ENCODE assay signal across 9 cellular contexts in genomic region chr6:163354779-163355431, GRCh38. TPM values are rescaled to one million over a fixed set of nuclear protein-coding genes. Genes with fewer than 3 reads are reported as not detected.
DNase-seq lines count a peak whose midpoint lies in the region; ATAC-seq and TF ChIP-seq lines count a peak whose summit lies in the region.
"Had no signal": no experiment of that assay in that cellular context is flagged by ENCODE, and none has a peak within 500 bp of the region (broad histone marks: within the 10 kb centered on the region; RNA-seq: fewer than 3 reads in every experiment).

No MANE protein-coding gene starts in this region.

- H3K27ac Mint-ChIP-seq in chondrocyte (ENCODE audit: unreplicated experiment): peak overlapping the region; percentile 81
- H3K27ac Mint-ChIP-seq in activated T-helper 1 cell treated with anti-CD3 and anti-CD28 coated beads, Interleukin-12 subunit alpha, Interleukin-12 subunit beta, Interleukin-2, Interleukin-4 antibody, amounts not matched to agents 30 ng/mL and 10 ng/mL and 1 ng/mL, durations not matched to agents 14 hours and 24 hours and 36 hours: no peak overlapping the region
- H3K27ac Mint-ChIP-seq: stimulated activated naive CD8-positive, alpha-beta T cell treated with anti-CD3 and anti-CD28 coated beads, Interleukin-15, Interleukin-2, amounts not matched to agents 100 ng/mL and 50 ng/mL, for 24 hours had no signal

- DNase-seq in chondrocyte (ENCODE audit: low spot score) (no peak), nucleus accumbens (lab: John Stamatoyannopoulos, UW) (peak in 29 of 56 donors; percentile 25 to 77 (median 50)), NCI-H1105 treated with DMSO at 0.1 percent for 48 hours (lab: John Stamatoyannopoulos, UW) (no peak)
- DNase-seq in activated T-helper 1 cell treated with anti-CD3 and anti-CD28 coated beads, Interleukin-12 subunit alpha, Interleukin-12 subunit beta, Interleukin-2, Interleukin-4 antibody, amounts not matched to agents 30 ng/mL and 10 ng/mL and 1 ng/mL, durations not matched to agents 14 hours and 24 hours and 36 hours (ENCODE audit: low spot score): no peak
- no peak for DNase-seq in activated CD4-positive, alpha-beta T cell treated with anti-CD3 and anti-CD28 coated beads, Interleukin-2, amount 50 U/mL, for 1 hour

- TF ChIP-seq CTCF in chondrocyte (IDR thresholded peaks at IDR 0.05): no peak

- no peak overlapping the region for H3K4me3 Mint-ChIP-seq in chondrocyte (ENCODE audit: unreplicated experiment)
- H3K4me3 Mint-ChIP-seq in activated T-helper 1 cell treated with anti-CD3 and anti-CD28 coated beads, Interleukin-12 subunit alpha, Interleukin-12 subunit beta, Interleukin-2, Interleukin-4 antibody, amounts not matched to agents 30 ng/mL and 10 ng/mL and 1 ng/mL, durations not matched to agents 14 hours and 24 hours and 36 hours: no peak overlapping the region
- H3K4me3 Mint-ChIP-seq: stimulated activated naive CD8-positive, alpha-beta T cell treated with anti-CD3 and anti-CD28 coated beads, Interleukin-15, Interleukin-2, amounts not matched to agents 100 ng/mL and 50 ng/mL, for 24 hours had no signal

- intact Hi-C loops in activated T-helper 1 cell treated with anti-CD3 and anti-CD28 coated beads, Interleukin-12 subunit alpha, Interleukin-12 subunit beta, Interleukin-2, Interleukin-4 antibody, amounts not matched to agents 30 ng/mL and 10 ng/mL and 1 ng/mL, durations not matched to agents 14 hours and 24 hours and 36 hours (cut with micrococcal nuclease): no loop called here

- no peaks in the 10 kb centered on the region for H3K9me3 Mint-ChIP-seq in chondrocyte (ENCODE audit: low read depth)
- no peaks in the 10 kb centered on the region for H3K9me3 Mint-ChIP-seq in activated T-helper 1 cell treated with anti-CD3 and anti-CD28 coated beads, Interleukin-12 subunit alpha, Interleukin-12 subunit beta, Interleukin-2, Interleukin-4 antibody, amounts not matched to agents 30 ng/mL and 10 ng/mL and 1 ng/mL, durations not matched to agents 14 hours and 24 hours and 36 hours
- H3K9me3 Mint-ChIP-seq: stimulated activated naive CD8-positive, alpha-beta T cell treated with anti-CD3 and anti-CD28 coated beads, Interleukin-15, Interleukin-2, amounts not matched to agents 100 ng/mL and 50 ng/mL, for 24 hours had no signal

- H3K27me3 Mint-ChIP-seq in chondrocyte (ENCODE audit: low read depth): no peaks in the 10 kb centered on the region
- H3K27me3 Mint-ChIP-seq in activated T-helper 1 cell treated with anti-CD3 and anti-CD28 coated beads, Interleukin-12 subunit alpha, Interleukin-12 subunit beta, Interleukin-2, Interleukin-4 antibody, amounts not matched to agents 30 ng/mL and 10 ng/mL and 1 ng/mL, durations not matched to agents 14 hours and 24 hours and 36 hours (ENCODE audit: insufficient read depth): no peaks in the 10 kb centered on the region

- no peaks in the 10 kb centered on the region for H3K36me3 Mint-ChIP-seq in chondrocyte (ENCODE audit: low read depth)
- H3K36me3 Mint-ChIP-seq in activated T-helper 1 cell treated with anti-CD3 and anti-CD28 coated beads, Interleukin-12 subunit alpha, Interleukin-12 subunit beta, Interleukin-2, Interleukin-4 antibody, amounts not matched to agents 30 ng/mL and 10 ng/mL and 1 ng/mL, durations not matched to agents 14 hours and 24 hours and 36 hours (ENCODE audit: low read depth): no peaks in the 10 kb centered on the region

- H3K4me1 Mint-ChIP-seq in chondrocyte (ENCODE audit: low read depth): peaks cover 24% of the 10 kb centered on the region
- no peaks in the 10 kb centered on the region for H3K4me1 Mint-ChIP-seq in activated T-helper 1 cell treated with anti-CD3 and anti-CD28 coated beads, Interleukin-12 subunit alpha, Interleukin-12 subunit beta, Interleukin-2, Interleukin-4 antibody, amounts not matched to agents 30 ng/mL and 10 ng/mL and 1 ng/mL, durations not matched to agents 14 hours and 24 hours and 36 hours (ENCODE audit: low read depth)

- ATAC-seq in GM19351 (IDR thresholded peaks at IDR 0.05; ENCODE audit: unreplicated experiment) (peak; percentile 81), HG03575 (IDR thresholded peaks at IDR 0.05; ENCODE audit: extremely low read depth, insufficient number of reproducible peaks, low FRiP score, unreplicated experiment) (peak; percentile 74), HG02840 (IDR thresholded peaks at IDR 0.05; ENCODE audit: low FRiP score, unreplicated experiment) (no peak)

RNA-seq across cellular contexts. Expression of gene QKI, which starts 59.6 kb away (rescaled TPM):
- total RNA-seq in chondrocyte: 189 to 266 TPM (median 195 TPM) in 3 replicates
- 71.1 and 72.5 TPM in 2 replicates for total RNA-seq in activated T-helper 1 cell treated with anti-CD3 and anti-CD28 coated beads, Interleukin-12 subunit alpha, Interleukin-12 subunit beta, Interleukin-2, Interleukin-4 antibody, amounts not matched to agents 30 ng/mL and 10 ng/mL and 1 ng/mL, durations not matched to agents 14 hours and 24 hours and 36 hours

Comparison
In these comparisons a context has a peak if more than half of its experiments do, and no peak if none do; other contexts are left out.
1. DNase-seq: peak in nucleus accumbens (29 of 56); none in chondrocyte (single experiment), activated T-helper 1 cell treated with anti-CD3 and anti-CD28 coated beads, Interleukin-12 subunit alpha, Interleukin-12 subunit beta, Interleukin-2, Interleukin-4 antibody, amounts not matched to agents 30 ng/mL and 10 ng/mL and 1 ng/mL, durations not matched to agents 14 hours and 24 hours and 36 hours (single experiment), NCI-H1105 treated with DMSO at 0.1 percent for 48 hours (single experiment) and activated CD4-positive, alpha-beta T cell treated with anti-CD3 and anti-CD28 coated beads, Interleukin-2, amount 50 U/mL, for 1 hour (single experiment).